ENCODE assay signal across 25 cellular contexts in the genomic region with DNA sequence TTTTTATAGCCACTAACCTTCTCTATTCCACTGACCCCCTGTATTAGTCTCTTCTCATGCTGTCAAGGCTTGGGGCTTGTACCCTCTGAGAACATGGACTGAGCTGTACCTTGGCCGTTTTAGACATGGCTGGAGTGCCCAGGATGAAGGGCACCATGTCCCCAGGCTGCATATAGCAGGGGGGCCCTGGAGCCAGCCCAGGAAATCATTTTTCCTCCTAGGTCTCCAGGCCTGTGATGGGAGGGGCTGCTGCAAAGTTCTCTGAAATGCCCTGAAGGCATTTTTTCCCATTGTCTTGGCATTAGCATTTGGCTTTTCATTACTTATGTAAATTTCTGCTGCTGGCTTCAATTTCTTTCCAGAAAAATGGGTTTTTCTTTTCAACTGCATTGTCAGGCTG.
"Had no signal": no experiment of that assay in that cellular context is flagged by ENCODE, and none has a peak within 500 bp of the region (broad histone marks: within the 10 kb centered on the region; RNA-seq: fewer than 3 reads in every experiment).

No MANE protein-coding gene starts in this region.

- ATAC-seq: effector memory CD8-positive, alpha-beta T cell; esophagus mucosa; gastrocnemius medialis; heart right ventricle; left cardiac atrium; left lung; left ventricle myocardium superior; lower lobe of right lung; naive thymus-derived CD4-positive, alpha-beta T cell had no signal

- H3K9me3 Mint-ChIP-seq: effector memory CD8-positive, alpha-beta T cell had no signal

- H3K9me3 ChIP-seq: colonic mucosa, esophagus squamous epithelium, gastrocnemius medialis, left lung, lower lobe of right lung had no signal

- H3K4me1 Mint-ChIP-seq: immature natural killer cell; naive thymus-derived CD4-positive, alpha-beta T cell had no signal

- H3K4me3 ChIP-seq: colonic mucosa, esophagus squamous epithelium, gastrocnemius medialis, heart right ventricle, left lung, lower lobe of right lung had no signal

- H3K27me3 ChIP-seq: colonic mucosa, esophagus squamous epithelium, gastrocnemius medialis, heart right ventricle, left lung had no signal

- DNase-seq: colonic mucosa; cortex of kidney; effector CD8-positive, alpha-beta T cell; effector memory CD8-positive, alpha-beta T cell; endodermal cell; erythroblast; esophagus squamous epithelium; foreskin fibroblast; foreskin melanocyte; gastrocnemius medialis; glutamatergic neuron; head of caudate nucleus; heart right ventricle; hippocampal formation; immature natural killer cell; left cardiac atrium; left lung; left ventricle myocardium superior; lower lobe of right lung; mesendoderm; midbrain; naive thymus-derived CD4-positive, alpha-beta T cell had no signal

- H3K27ac Mint-ChIP-seq: dendritic cell treated with granulocyte-macrophage colony-stimulating factor and Interleukin-4, amounts not matched to agents 40 ng/mL and 50 ng/mL, for 4 days; effector memory CD8-positive, alpha-beta T cell; endodermal cell; immature natural killer cell; naive thymus-derived CD4-positive, alpha-beta T cell had no signal

- H3K27me3 Mint-ChIP-seq: dendritic cell treated with granulocyte-macrophage colony-stimulating factor and Interleukin-4, amounts not matched to agents 40 ng/mL and 50 ng/mL, for 4 days; effector memory CD8-positive, alpha-beta T cell had no signal

- H3K4me3 Mint-ChIP-seq: dendritic cell treated with granulocyte-macrophage colony-stimulating factor and Interleukin-4, amounts not matched to agents 40 ng/mL and 50 ng/mL, for 4 days; effector memory CD8-positive, alpha-beta T cell; endodermal cell; immature natural killer cell; naive thymus-derived CD4-positive, alpha-beta T cell had no signal

- H3K36me3 Mint-ChIP-seq: immature natural killer cell; naive thymus-derived CD4-positive, alpha-beta T cell had no signal

- H3K4me1 ChIP-seq: colonic mucosa, esophagus squamous epithelium, gastrocnemius medialis, left lung, lower lobe of right lung had no signal

- H3K36me3 ChIP-seq: colonic mucosa, esophagus squamous epithelium, gastrocnemius medialis, heart right ventricle, left lung, lower lobe of right lung had no signal

- H3K27ac ChIP-seq: colonic mucosa, epithelial cell of prostate, esophagus squamous epithelium, gastrocnemius medialis, heart right ventricle, left lung, lower lobe of right lung had no signal
